4 cellular contexts compared by ENCODE assay signal in genomic region chr1:227574926-227575325, GRCh38.
"Had no signal": no experiment of that assay in that cellular context is flagged by ENCODE, and none has a peak within 500 bp of the region (broad histone marks: within the 10 kb centered on the region; RNA-seq: fewer than 3 reads in every experiment).

No MANE protein-coding gene starts in this region.

- H3K4me1 ChIP-seq: HAP-1 had no signal

- H3K27ac ChIP-seq: GM23248 had no signal

- ATAC-seq: GM23338, HCT116 had no signal

- H3K4me3 ChIP-seq: GM23248, GM23338, HAP-1 had no signal

- H3K36me3 ChIP-seq: HAP-1 had no signal
